In the genomic region with DNA sequence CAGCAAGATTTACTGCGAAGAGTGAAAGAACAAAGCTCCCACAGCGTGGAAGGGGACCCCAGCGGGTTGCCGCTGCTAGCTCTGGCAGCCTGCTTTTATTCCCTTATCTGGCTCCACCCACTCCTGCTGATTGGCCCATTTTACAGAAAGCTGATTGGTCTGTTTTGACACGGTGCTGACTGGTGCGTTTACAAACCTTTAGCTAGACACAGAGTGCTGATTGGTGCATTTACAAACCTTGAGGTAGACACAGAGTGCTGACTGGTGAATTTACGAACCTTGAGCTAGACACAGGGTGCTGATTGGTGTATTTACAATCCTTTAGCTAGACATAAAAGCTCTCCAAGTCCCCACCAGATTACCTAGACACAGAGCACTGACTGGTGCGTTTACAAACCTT, we compare ENCODE assay signal across 5 cellular contexts.
DNase-seq lines count a peak whose midpoint lies in the region; ATAC-seq, FAIRE-seq and TF ChIP-seq lines count a peak whose summit lies in the region.
"Not testable (repeated sequence)": the region's sequence is repeated elsewhere in the genome, so short reads cannot be mapped to it uniquely, and the experiment has no call there.

No MANE protein-coding gene starts in this region.

- not testable (repeated sequence) for H3K9me3 ChIP-seq in BE2C; K562 (replicated peaks; ENCODE audit: control insufficient read depth, insufficient read depth, low read depth, low read length); testis

- in situ Hi-C loops in K562 (cut with MboI): not testable (repeated sequence)

- H3K9ac ChIP-seq in K562 (ENCODE audit: insufficient read depth in 1 of 2, low read depth in 2 of 2, low read length in 2 of 2): not testable (repeated sequence)

- not testable (repeated sequence) for H4K20me1 ChIP-seq in K562 (replicated peaks; ENCODE audit: control insufficient read depth, insufficient read depth, low read length)

- CTCF ChIA-PET in K562 (lab: Yijun Ruan, JAX; ENCODE audit: low intra/inter-chr PET ratio): not testable (repeated sequence)

- H3K36me3 ChIP-seq in BE2C (peaks cover 17% of the 10 kb centered on the region), K562 (ENCODE audit: control insufficient read depth, insufficient read depth, low read length) (peaks cover 21% of the 10 kb centered on the region; the same call in 1 of the 3 replicates)
- not testable (repeated sequence) for H3K36me3 ChIP-seq in testis (ENCODE audit: low read depth, missing control alignments)

- not testable (repeated sequence) for TF ChIP-seq EP300 in K562 (IDR thresholded peaks at IDR 0.05; ENCODE audit: low read length)

- intact Hi-C loops in K562 (cut with micrococcal nuclease); left cardiac atrium (cut with DNase I); testis (cut with DNase I; ENCODE audit: low total_unique reads): not testable (repeated sequence)

- TF ChIP-seq RAD21 in K562 (CRISPR knock-in tag; conservative IDR thresholded peaks at IDR 0.05 in 1 of 2, IDR thresholded peaks at IDR 0.05 in 1 of 2): not testable (repeated sequence)

- WGBS in K562 (ENCODE audit: insufficient coverage, low coverage, missing lambda C conversion rate): 87% methylated on average over 7 of the region's 8 CpGs
- 85 to 87% methylated on average over 8 of the region's 8 CpGs for WGBS in testis, 2 donors

- not testable (repeated sequence) for H3K4me3 ChIP-seq in BE2C (ENCODE audit: low read depth, low read length); K562; testis

- not testable (repeated sequence) for H3K4me1 ChIP-seq in BE2C, testis
- peaks cover 0 to 37% of the 10 kb centered on the region in 2 experiments; a peak in 2 of 5 replicates for H3K4me1 ChIP-seq in K562 (replicated peaks in 1 of 2; ENCODE audit: control insufficient read depth in 2 of 2, insufficient read depth in 2 of 2, low read length in 2 of 2)

- DNase-seq in BE2C: peak; percentile 8
- DNase-seq in NAMALWA (ENCODE audit: low spot score): peak; percentile 27
- peak in 1 of 4 experiments; percentile 10 for DNase-seq in K562 (ENCODE audit: extremely low read depth in 1 of 4, low spot score in 3 of 4)
- peak; percentile 7 for DNase-seq in left cardiac atrium
- DNase-seq in testis: peak; percentile 37

- not testable (repeated sequence) for BruUV-seq in K562 (replicated peaks; lab: Mats Ljungman, UMichigan)

- FAIRE-seq in K562 (lab: Jason Lieb, UNC): not testable (repeated sequence)

- H2AFZ ChIP-seq in K562 (ENCODE audit: low read depth, low read length): not testable (repeated sequence)

- not testable (repeated sequence) for H3K27ac ChIP-seq in K562 (ENCODE audit: extremely low read depth, low read depth, low read length); testis

- H3K9me1 ChIP-seq in K562 (ENCODE audit: control insufficient read depth, insufficient read depth, low read length): not testable (repeated sequence)

- not testable (repeated sequence) for TF ChIP-seq POLR2A in K562 (conservative IDR thresholded peaks at IDR 0.05); testis (IDR thresholded peaks at IDR 0.05)

- TF ChIP-seq CTCF in BE2C (IDR thresholded peaks at IDR 0.05; ENCODE audit: low read depth, low read length); K562 (IDR thresholded peaks at IDR 0.05 in 2 of 3, conservative IDR thresholded peaks at IDR 0.05 in 1 of 3; ENCODE audit: insufficient read depth in 2 of 3, low read depth in 1 of 3, low read length in 3 of 3); testis (IDR thresholded peaks at IDR 0.05): not testable (repeated sequence)

- ATAC-seq in K562, left cardiac atrium: not testable (repeated sequence)

- H3K79me2 ChIP-seq in K562 (ENCODE audit: control insufficient read depth, insufficient read depth, low read length): not testable (repeated sequence)

- POLR2A ChIA-PET in K562 (lab: Yijun Ruan, JAX): not testable (repeated sequence)

- H3K4me2 ChIP-seq in K562 (ENCODE audit: insufficient read depth, low read length): not testable (repeated sequence)

- not testable (repeated sequence) for H3K27me3 ChIP-seq in BE2C; K562 (ENCODE audit: control insufficient read depth in 2 of 2, insufficient read depth in 2 of 2, low read length in 2 of 2); testis

TF ChIP-seq in K562, 482 proteins besides CTCF, POLR2A, EP300 and RAD21:
- 0 out of 2 replicates have a peak, but pooled peaks have one; percentile 11 for TF ChIP-seq MAFG (tag; conservative IDR thresholded peaks at IDR 0.05)
- peak; percentile 47; the same call in 1 of the 2 replicates for TF ChIP-seq C11orf30 (IDR thresholded peaks at IDR 0.05; ENCODE audit: low read depth)
- peak; percentile 61 for TF ChIP-seq NFYB (IDR thresholded peaks at IDR 0.05; ENCODE audit: extremely low read depth, insufficient read length)
- TF ChIP-seq ZNF316 (IDR thresholded peaks at IDR 0.05): peak; percentile 71
